Comparison of ENCODE assay signal across 1 cellular context in the genomic region with DNA sequence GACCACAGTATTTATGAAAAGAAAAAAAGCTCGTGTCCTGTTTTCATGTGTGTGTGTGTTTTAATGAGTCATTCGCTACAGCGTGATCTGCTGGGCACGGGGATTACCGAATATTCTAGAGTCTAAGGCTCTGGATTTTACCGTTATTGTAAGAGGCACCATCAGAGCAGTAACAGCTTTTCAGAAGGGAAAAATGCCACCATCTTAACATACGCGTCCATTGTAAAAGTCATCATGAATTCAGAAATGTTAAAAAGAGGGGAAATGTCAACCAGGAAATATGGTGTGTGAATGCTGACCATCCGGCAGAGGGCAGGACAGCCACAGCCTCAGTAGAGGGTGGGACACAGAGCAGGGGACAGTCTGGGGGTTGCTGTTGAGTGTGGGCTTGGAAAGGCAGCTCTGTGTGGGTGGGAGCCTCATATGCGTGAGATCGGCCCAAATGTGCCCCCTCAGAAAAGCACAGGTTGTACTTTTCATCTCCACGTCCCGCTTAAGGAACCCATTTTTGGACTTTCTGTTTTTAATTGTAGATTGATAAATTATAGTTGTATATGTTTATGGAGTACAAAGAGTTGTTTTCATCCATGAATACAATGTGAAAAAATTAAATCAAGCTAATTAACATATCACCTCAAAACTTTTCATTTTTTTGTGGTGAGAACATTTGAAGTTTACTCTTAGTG.
TF ChIP-seq lines count a peak whose summit lies in the region.

No MANE protein-coding gene starts in this region.

TF ChIP-seq in SK-N-SH, 30 proteins besides CTCF, POLR2A, EP300 and RAD21 (continued from another document):
- TF ChIP-seq, protein P1, sequence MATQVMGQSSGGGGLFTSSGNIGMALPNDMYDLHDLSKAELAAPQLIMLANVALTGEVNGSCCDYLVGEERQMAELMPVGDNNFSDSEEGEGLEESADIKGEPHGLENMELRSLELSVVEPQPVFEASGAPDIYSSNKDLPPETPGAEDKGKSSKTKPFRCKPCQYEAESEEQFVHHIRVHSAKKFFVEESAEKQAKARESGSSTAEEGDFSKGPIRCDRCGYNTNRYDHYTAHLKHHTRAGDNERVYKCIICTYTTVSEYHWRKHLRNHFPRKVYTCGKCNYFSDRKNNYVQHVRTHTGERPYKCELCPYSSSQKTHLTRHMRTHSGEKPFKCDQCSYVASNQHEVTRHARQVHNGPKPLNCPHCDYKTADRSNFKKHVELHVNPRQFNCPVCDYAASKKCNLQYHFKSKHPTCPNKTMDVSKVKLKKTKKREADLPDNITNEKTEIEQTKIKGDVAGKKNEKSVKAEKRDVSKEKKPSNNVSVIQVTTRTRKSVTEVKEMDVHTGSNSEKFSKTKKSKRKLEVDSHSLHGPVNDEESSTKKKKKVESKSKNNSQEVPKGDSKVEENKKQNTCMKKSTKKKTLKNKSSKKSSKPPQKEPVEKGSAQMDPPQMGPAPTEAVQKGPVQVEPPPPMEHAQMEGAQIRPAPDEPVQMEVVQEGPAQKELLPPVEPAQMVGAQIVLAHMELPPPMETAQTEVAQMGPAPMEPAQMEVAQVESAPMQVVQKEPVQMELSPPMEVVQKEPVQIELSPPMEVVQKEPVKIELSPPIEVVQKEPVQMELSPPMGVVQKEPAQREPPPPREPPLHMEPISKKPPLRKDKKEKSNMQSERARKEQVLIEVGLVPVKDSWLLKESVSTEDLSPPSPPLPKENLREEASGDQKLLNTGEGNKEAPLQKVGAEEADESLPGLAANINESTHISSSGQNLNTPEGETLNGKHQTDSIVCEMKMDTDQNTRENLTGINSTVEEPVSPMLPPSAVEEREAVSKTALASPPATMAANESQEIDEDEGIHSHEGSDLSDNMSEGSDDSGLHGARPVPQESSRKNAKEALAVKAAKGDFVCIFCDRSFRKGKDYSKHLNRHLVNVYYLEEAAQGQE (IDR thresholded peaks at IDR 0.05; ENCODE audit: low read depth, low read length): no peak
- no peak for TF ChIP-seq MEF2A (IDR thresholded peaks at IDR 0.05; ENCODE audit: borderline replicate concordance, low read depth)
TF ChIP-seq in SK-N-SH: peak in this region for 2.
